Comparison of ENCODE assay signal across 12 cellular contexts in genomic region chr2:27752551-27753237, GRCh38. TPM values are rescaled to one million over a fixed set of nuclear protein-coding genes. Genes with fewer than 3 reads are reported as not detected.
DNase-seq lines count a peak whose midpoint lies in the region; ATAC-seq, FAIRE-seq and TF ChIP-seq lines count a peak whose summit lies in the region.
"Had no signal": no experiment of that assay in that cellular context is flagged by ENCODE, and none has a peak within 500 bp of the region (broad histone marks: within the 10 kb centered on the region; RNA-seq: fewer than 3 reads in every experiment).

No MANE protein-coding gene starts in this region.

- peak overlapping the region; percentile 71 to 73 for H3K4me2 ChIP-seq in H1 (ENCODE audit: insufficient read depth in 1 of 2, low read depth in 2 of 2, low read length in 2 of 2)

- H3K36me3 Mint-ChIP-seq in activated naive CD4-positive, alpha-beta T cell treated with anti-CD3 and anti-CD28 coated beads, Interleukin-2, amount 50 U/mL, for 72 hours, result peaks cover 6 to 11% of the 10 kb centered on the region in 2 donors
- H3K36me3 Mint-ChIP-seq: CD4-positive, alpha-beta memory T cell had no signal

- no peak overlapping the region for H3K23ac ChIP-seq in H1 (ENCODE audit: insufficient read length)

- peak overlapping the region; percentile 42; the same call in 1 of the 2 replicates for H2AK5ac ChIP-seq in H1 (ENCODE audit: low read depth, low read length)

- no peak for FAIRE-seq in H1 (lab: Jason Lieb, UNC)

- DNase-seq in DMS79 treated with DMSO at 0.1 percent for 48 hours (lab: John Stamatoyannopoulos, UW) (peak; percentile 90), NCI-H510A treated with DMSO at 0.1 percent for 48 hours (lab: John Stamatoyannopoulos, UW) (peak; percentile 93), H1 (ENCODE audit: low read depth in 1 of 2, low spot score in 2 of 2) (peak in 1 of 2 experiments; percentile 77), mucosa of gallbladder (ENCODE audit: low spot score) (peak; percentile 61), hepatic stellate cell (ENCODE audit: low spot score) (no peak), thyroid gland (no peak)
- no peak for DNase-seq in activated naive CD4-positive, alpha-beta T cell treated with anti-CD3 and anti-CD28 coated beads, Interleukin-2, amount 50 U/mL, for 72 hours (ENCODE audit: low spot score in 2 of 2)
- DNase-seq: CD4-positive, alpha-beta memory T cell; HFFc6; hypothalamus; uterus had no signal

- no peaks in the 10 kb centered on the region for H3K79me1 ChIP-seq in H1 (ENCODE audit: low read depth, low read length)

- peak overlapping the region; percentile 67 for H4K5ac ChIP-seq in H1 (ENCODE audit: insufficient read length, low read depth, low read length)

- intact Hi-C loops in thyroid gland (cut with DNase I), result no loop called here

- H3K27ac ChIP-seq in H1 (ENCODE audit: low read depth, low read length), result peak overlapping the region; percentile 78; the same call in 1 of the 2 replicates
- no peak overlapping the region for H3K27ac ChIP-seq in thyroid gland
- H3K27ac ChIP-seq: uterus had no signal

- no peak for ATAC-seq in activated naive CD4-positive, alpha-beta T cell treated with anti-CD3 and anti-CD28 coated beads, Interleukin-2, amount 50 U/mL, for 72 hours
- ATAC-seq in HG03045 (IDR thresholded peaks at IDR 0.05; ENCODE audit: unreplicated experiment), result no peak

- peak overlapping the region; percentile 88 for H2BK5ac ChIP-seq in H1 (ENCODE audit: low read depth, low read length)

- no peaks in the 10 kb centered on the region for H3K79me2 ChIP-seq in H1 (ENCODE audit: control insufficient read depth in 1 of 2, insufficient read depth in 2 of 2, low read length in 2 of 2)

- peak overlapping the region; percentile 47; the same call in 1 of the 2 replicates for H2AFZ ChIP-seq in H1 (ENCODE audit: low read length)

- H3K4me3 ChIP-seq in H1 (ENCODE audit: extremely low read depth in 1 of 4, insufficient read depth in 2 of 4, low read depth in 3 of 4, low read length in 4 of 4), result peak overlapping the region; percentile 41 to 64 (median 46)
- no peak overlapping the region for H3K4me3 ChIP-seq in thyroid gland (replicated peaks in 1 of 3)
- H3K4me3 ChIP-seq: uterus had no signal

- CTCF ChIA-PET in H1 (lab: Charles Lee; ENCODE audit: partially characterized antibody), result interaction anchor here (0.7 to 5.7 kb wide), 10 partner anchors 11 to 684 kb away, joined by 3 to 36 read pairs (median 6); no protein-coding TSS in a partner anchor

- no peaks in the 10 kb centered on the region; the same call in 1 of the 2 replicates for H3K23me2 ChIP-seq in H1 (ENCODE audit: low read depth, low read length)

- POLR2A ChIA-PET in H1 (lab: Charles Lee; ENCODE audit: partially characterized antibody), result interaction anchor here (0.8 to 5.0 kb wide), 24 partner anchors 9 to 694 kb away, joined by 3 to 63 read pairs (median 4); partner anchors contain the start of genes FOSL2 and MRPL33

- H4K91ac ChIP-seq in H1 (replicated peaks; ENCODE audit: insufficient read length, low read length), result peak overlapping the region; percentile 97

- H3K9me3 Mint-ChIP-seq in activated naive CD4-positive, alpha-beta T cell treated with anti-CD3 and anti-CD28 coated beads, Interleukin-2, amount 50 U/mL, for 72 hours, result peaks cover 7 to 14% of the 10 kb centered on the region in 2 donors

- H3K56ac ChIP-seq in H1 (replicated peaks; ENCODE audit: insufficient read length, low read depth, low read length), result peak overlapping the region; percentile 62

- TF ChIP-seq RAD21 in H1 (IDR thresholded peaks at IDR 0.05 in 1 of 2, conservative IDR thresholded peaks at IDR 0.05 in 1 of 2; ENCODE audit: low read depth in 2 of 2, low read length in 2 of 2), result no peak

- peak overlapping the region; percentile 97 for H2BK12ac ChIP-seq in H1 (ENCODE audit: low read depth, low read length)

- H3K9me3 ChIP-seq in H1 (ENCODE audit: insufficient read depth in 2 of 2, low read depth in 1 of 2, low read length in 1 of 2), result peaks cover 0 to 5% of the 10 kb centered on the region in 2 experiments; a peak in 1 of 4 replicates
- no peaks in the 10 kb centered on the region for H3K9me3 ChIP-seq in thyroid gland
- H3K9me3 ChIP-seq: uterus had no signal

- peak overlapping the region; percentile 85 for H3K18ac ChIP-seq in H1 (ENCODE audit: extremely low read depth, low read length)

- no peak; a peak in 1 of 3 replicates for TF ChIP-seq EP300 in H1 (IDR thresholded peaks at IDR 0.05; ENCODE audit: borderline replicate concordance in 1 of 2, low read depth in 2 of 2, low read length in 2 of 2)

- H3K27ac Mint-ChIP-seq in activated naive CD4-positive, alpha-beta T cell treated with anti-CD3 and anti-CD28 coated beads, Interleukin-2, amount 50 U/mL, for 72 hours, result no peak overlapping the region

- TF ChIP-seq CTCF in H1 (IDR thresholded peaks at IDR 0.05; ENCODE audit: control extremely low read depth in 1 of 3, insufficient read depth in 1 of 3, low read depth in 1 of 3, low read length in 3 of 3), result no peak
- no peak for TF ChIP-seq CTCF in thyroid gland (IDR thresholded peaks at IDR 0.05)

- H3K14ac ChIP-seq in H1 (ENCODE audit: insufficient read length), result no peak overlapping the region

- peak overlapping the region; percentile 91 for H2BK120ac ChIP-seq in H1 (replicated peaks; ENCODE audit: low read depth, low read length)

- H2BK15ac ChIP-seq in H1 (ENCODE audit: low read length), result no peak overlapping the region

- 20% methylated on average over 15 of the region's 16 CpGs; no CpG with 5 or more reads in 1 of the 2 experiments for WGBS in H1 (ENCODE audit: extremely low coverage in 1 of 2, insufficient coverage in 1 of 2, insufficient read length in 1 of 2, insufficient replicate concordance in 2 of 2, low coverage in 1 of 2, low lambda C conversion rate in 2 of 2, missing lambda C conversion rate in 1 of 2), 2 experiments
- 59 to 70% methylated on average over 16 of the region's 16 CpGs for WGBS in thyroid gland, 2 donors

- TF ChIP-seq POLR2A in H1 (IDR thresholded peaks at IDR 0.05; ENCODE audit: control extremely low read depth in 1 of 2, low read depth in 2 of 2, low read length in 2 of 2), result peak; percentile 57 to 77
- TF ChIP-seq POLR2A in thyroid gland (IDR thresholded peaks at IDR 0.05), result no peak

- H3K9ac ChIP-seq in H1 (replicated peaks in 1 of 4; ENCODE audit: extremely low read depth in 1 of 4, low read depth in 3 of 4, low read length in 3 of 4), result peak overlapping the region; percentile 68 to 88 (median 78)

- peak overlapping the region; percentile 92 for H3K4ac ChIP-seq in H1 (replicated peaks; ENCODE audit: insufficient read length, low read depth, low read length)

- no peaks in the 10 kb centered on the region for H4K20me1 ChIP-seq in H1 (replicated peaks in 1 of 2; ENCODE audit: control insufficient read depth in 1 of 2, insufficient read depth in 2 of 2, low read length in 2 of 2)

- peaks cover 3 to 13% (median 8%) of the 10 kb centered on the region in 4 experiments; a peak in 6 of 7 replicates for H3K4me1 ChIP-seq in H1 (replicated peaks in 1 of 4; ENCODE audit: control insufficient read depth in 3 of 4, insufficient read depth in 4 of 4, low read length in 3 of 4)
- no peaks in the 10 kb centered on the region for H3K4me1 ChIP-seq in thyroid gland
- H3K4me1 ChIP-seq: uterus had no signal

- H3K27me3 ChIP-seq in H1 (replicated peaks in 1 of 4; ENCODE audit: control insufficient read depth in 3 of 4, extremely low read depth in 1 of 4, insufficient read depth in 3 of 4, low read length in 3 of 4), result no peaks in the 10 kb centered on the region
- no peaks in the 10 kb centered on the region for H3K27me3 ChIP-seq in thyroid gland
- H3K27me3 ChIP-seq: uterus had no signal

- H3K36me3 ChIP-seq in H1 (ENCODE audit: control insufficient read depth in 2 of 4, insufficient read depth in 4 of 4, low read length in 3 of 4), result no peaks in the 10 kb centered on the region
- H3K36me3 ChIP-seq in thyroid gland, result no peaks in the 10 kb centered on the region
- H3K36me3 ChIP-seq: uterus had no signal

- H4K8ac ChIP-seq in H1 (ENCODE audit: extremely low read depth, insufficient read depth, low read length), result peak overlapping the region; percentile 88

- peak overlapping the region; percentile 93; the same call in 1 of the 2 replicates for H2BK20ac ChIP-seq in H1 (ENCODE audit: low read length)

TF ChIP-seq in H1, 55 proteins besides CTCF, POLR2A, EP300 and RAD21 (continues in another document):
- TF ChIP-seq SRF (IDR thresholded peaks at IDR 0.05; ENCODE audit: low read depth, low read length) (no peak), KDM1A (IDR thresholded peaks at IDR 0.05; ENCODE audit: borderline replicate concordance, low read length) (peak; percentile 51; the same call in 1 of the 2 replicates), CREB1 (IDR thresholded peaks at IDR 0.05) (no peak), ASH2L (IDR thresholded peaks at IDR 0.05; ENCODE audit: low read length) (peak; percentile 86), PHF8 (conservative IDR thresholded peaks at IDR 0.05; ENCODE audit: low read depth, low read length) (peak; percentile 53; the same call in 1 of the 2 replicates), RBBP5 (IDR thresholded peaks at IDR 0.05; ENCODE audit: borderline replicate concordance, low read depth, low read length) (peak; percentile 56; the same call in 1 of the 2 replicates), SP1 (IDR thresholded peaks at IDR 0.05; ENCODE audit: low read depth, low read length) (no peak), POLR2AphosphoS5 (IDR thresholded peaks at IDR 0.05; ENCODE audit: low read depth, low read length) (peak; percentile 74), ATF3 (IDR thresholded peaks at IDR 0.05; ENCODE audit: insufficient read depth, low read depth, low read length) (0 out of 2 replicates have a peak, but pooled peaks have one; percentile 25), TAF7 (optimal IDR thresholded peaks at IDR 0.05; ENCODE audit: borderline replicate concordance, low read depth, low read length) (no peak), CEBPB (IDR thresholded peaks at IDR 0.05; ENCODE audit: low read depth, low read length) (peak; percentile 95)

RNA-seq across cellular contexts. Expression of gene MRPL33, which starts 18.8 kb away (rescaled TPM):
- 62.9 and 68.9 TPM in 2 replicates for total RNA-seq in H1 (2021; fragmentation: NEBNext Ultra II Directional; extraction: Animal tissue kit (Norgen Biotek cat#: 25700))
- polyA plus RNA-seq in H1 (2011; rRNA removed), result 9.5 and 24.3 TPM in 2 replicates
- polyA plus RNA-seq in H1 (2011; cell fraction: cytosol; rRNA removed), result 53.0 TPM
- 5.7 TPM for polyA plus RNA-seq in H1 (2011; cell fraction: nucleus; rRNA removed)
- 75.9 to 163 TPM (median 88.1 TPM) in 4 replicates for polyA plus RNA-seq in H1 (2012, experiment 1 of 2)
- polyA plus RNA-seq in H1 (2012, experiment 2 of 2), result 88.7 TPM
- polyA plus RNA-seq in H1 (2013, experiment 1 of 2), result 406 TPM
- polyA plus RNA-seq in H1 (2013, experiment 2 of 2), result 395 TPM
- 3.6 and 6.1 TPM in 2 replicates for polyA minus RNA-seq in H1 (2011; rRNA and poly(A)+ RNA removed)
- polyA minus RNA-seq in H1 (2011; cell fraction: cytosol; rRNA and poly(A)+ RNA removed), result 8.7 TPM
- 6.3 TPM for polyA minus RNA-seq in H1 (2011; cell fraction: nucleus; rRNA and poly(A)+ RNA removed)
- total RNA-seq in mucosa of gallbladder, result 78.5 TPM
- total RNA-seq in activated naive CD4-positive, alpha-beta T cell treated with anti-CD3 and anti-CD28 coated beads, Interleukin-2, amount 50 U/mL, for 72 hours, result 10 to 100 TPM; 61.7 to 70.5 TPM
- 100 to 1,000 TPM in 3 of 4 donors, 10 to 100 TPM in 1; 70.2 to 166 (median 130) TPM for total RNA-seq in thyroid gland

Comparison
In these comparisons a context has a peak if more than half of its experiments do, and no peak if none do; other contexts are left out.
1. DNase-seq: peak in DMS79 treated with DMSO at 0.1 percent for 48 hours (single experiment), NCI-H510A treated with DMSO at 0.1 percent for 48 hours (single experiment) and mucosa of gallbladder (single experiment); none in activated naive CD4-positive, alpha-beta T cell treated with anti-CD3 and anti-CD28 coated beads, Interleukin-2, amount 50 U/mL, for 72 hours (0 of 2), hepatic stellate cell (single experiment) and thyroid gland (0 of 2).
2. H3K4me3 ChIP-seq: peak in H1 (4 of 4); none in thyroid gland (0 of 3).
3. POLR2A ChIP-seq: peak in H1 (2 of 2); none in thyroid gland (0 of 2).